In genomic region chr17:29158096-29158495, GRCh38 we compare ENCODE assay signal across 15 cellular contexts. TPM values are rescaled to one million over a fixed set of nuclear protein-coding genes. Genes with fewer than 3 reads are reported as not detected.
DNase-seq lines count a peak whose midpoint lies in the region; ATAC-seq and TF ChIP-seq lines count a peak whose summit lies in the region.
"Had no signal": no experiment of that assay in that cellular context is flagged by ENCODE, and none has a peak within 500 bp of the region (broad histone marks: within the 10 kb centered on the region; RNA-seq: fewer than 3 reads in every experiment).

No MANE protein-coding gene starts in this region.

- H3K4me3 Mint-ChIP-seq in nephron, result no peak overlapping the region
- H3K4me3 Mint-ChIP-seq in nephron progenitor cell, result no peak overlapping the region
- H3K4me3 Mint-ChIP-seq: activated B cell treated with CpG ODN at 0.5 μM for 24 hours; activated T-cell treated with anti-CD3 and anti-CD28 coated beads, Interleukin-2, amount 50 U/mL, for 72 hours; GM23338 had no signal

- H3K9me3 Mint-ChIP-seq in nephron, result no peaks in the 10 kb centered on the region
- no peaks in the 10 kb centered on the region for H3K9me3 Mint-ChIP-seq in nephron progenitor cell
- H3K9me3 Mint-ChIP-seq: activated B cell treated with CpG ODN at 0.5 μM for 24 hours; activated T-cell treated with anti-CD3 and anti-CD28 coated beads, Interleukin-2, amount 50 U/mL, for 72 hours; GM23338 had no signal

- H3K27me3 Mint-ChIP-seq in nephron (ENCODE audit: low read depth), result no peaks in the 10 kb centered on the region
- H3K27me3 Mint-ChIP-seq in nephron progenitor cell (ENCODE audit: low read depth, poor library complexity), result peaks cover 5% of the 10 kb centered on the region
- H3K27me3 Mint-ChIP-seq: activated B cell treated with CpG ODN at 0.5 μM for 24 hours had no signal

- ATAC-seq in HG03460 (IDR thresholded peaks at IDR 0.05; ENCODE audit: unreplicated experiment) (no peak), HG02973 (IDR thresholded peaks at IDR 0.05; ENCODE audit: unreplicated experiment) (no peak)
- ATAC-seq: activated T-cell treated with anti-CD3 and anti-CD28 coated beads, Interleukin-2, amount 50 U/mL, for 72 hours; GM23338 had no signal

- H3K27ac Mint-ChIP-seq in nephron (peak overlapping the region in 2 of 3 experiments; percentile 39 to 92), nephron progenitor cell (no peak overlapping the region)

- TF ChIP-seq CTCF in nephron (IDR thresholded peaks at IDR 0.05; ENCODE audit: unreplicated experiment in 3 of 3) (no peak), nephron progenitor cell (IDR thresholded peaks at IDR 0.05) (no peak)

- DNase-seq in A172 (ENCODE audit: low spot score) (peak; percentile 54), NCI-H82 (lab: John Stamatoyannopoulos, UW) (peak; percentile 75), nephron progenitor cell (no peak)
- no peak for DNase-seq in activated CD8-positive, alpha-beta memory T cell treated with anti-CD3 and anti-CD28 coated beads, Interleukin-2, amount 50 U/mL, for 4 hours
- DNase-seq: activated B cell treated with CpG ODN at 0.5 μM for 24 hours; activated T-cell treated with anti-CD3 and anti-CD28 coated beads, Interleukin-2, amount 50 U/mL, for 72 hours; NCI-H1417; SIG-M5; uterus had no signal

- H3K4me1 Mint-ChIP-seq in nephron (peaks cover 74% of the 10 kb centered on the region), nephron progenitor cell (peaks cover 80% of the 10 kb centered on the region)

- H3K27ac ChIP-seq in cingulate gyrus (ENCODE audit: low read depth, low read length), result peak overlapping the region; percentile 65
- H3K27ac ChIP-seq: ascending aorta had no signal

- H3K36me3 Mint-ChIP-seq in nephron (ENCODE audit: low read depth) (no peaks in the 10 kb centered on the region), nephron progenitor cell (ENCODE audit: low read depth) (peaks cover 8% of the 10 kb centered on the region)

RNA-seq across cellular contexts. Expression of gene MYO18A, which starts 22.1 kb away (rescaled TPM):
- total RNA-seq in A172 (2014; rRNA removed; shearing (Covaris generic)), result 35.8 and 43.9 TPM in 2 replicates

Comparison
In these comparisons a context has a peak if more than half of its experiments do, and no peak if none do; other contexts are left out.
1. DNase-seq: peak in A172 (single experiment) and NCI-H82 (single experiment); none in nephron progenitor cell (single experiment) and activated CD8-positive, alpha-beta memory T cell treated with anti-CD3 and anti-CD28 coated beads, Interleukin-2, amount 50 U/mL, for 4 hours (single experiment).